Comparison of ENCODE assay signal across 18 cellular contexts in the genomic region with DNA sequence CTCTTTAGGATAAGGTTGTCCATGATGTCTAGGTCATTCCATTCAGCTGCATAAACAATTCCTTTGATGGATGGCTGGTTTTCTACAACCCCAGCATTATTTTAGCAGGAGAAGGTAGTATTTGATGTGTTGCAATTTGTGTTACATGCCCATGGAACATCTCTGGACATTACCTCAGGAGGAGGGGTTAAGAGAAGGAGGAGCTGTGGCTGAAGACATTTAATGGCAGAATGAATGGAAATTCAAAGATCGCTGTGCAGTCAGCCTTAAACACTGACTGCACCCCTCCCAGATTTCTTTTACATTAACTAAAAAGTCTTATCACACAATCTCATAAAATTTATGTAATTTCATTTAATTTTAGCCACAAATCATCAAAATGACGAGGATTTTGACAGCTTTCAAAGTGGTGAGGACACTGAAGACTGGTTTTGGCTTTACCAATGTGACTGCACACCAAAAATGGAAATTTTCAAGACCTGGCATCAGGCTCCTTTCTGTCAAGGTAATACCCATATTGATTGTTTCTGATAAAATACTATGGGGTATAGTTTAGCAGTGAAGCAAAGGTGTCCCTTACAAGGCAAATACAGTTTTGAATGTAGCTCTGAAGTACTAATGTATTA. TPM values are rescaled to one million over a fixed set of nuclear protein-coding genes. Genes with fewer than 3 reads are reported as not detected.
DNase-seq lines count a peak whose midpoint lies in the region; ATAC-seq and TF ChIP-seq lines count a peak whose summit lies in the region.
"Had no signal": no experiment of that assay in that cellular context is flagged by ENCODE, and none has a peak within 500 bp of the region (broad histone marks: within the 10 kb centered on the region; RNA-seq: fewer than 3 reads in every experiment).

TSS of gene CPS1 (plus strand) at position 245 of the 626 bp plus-strand sequence. CDS start at position 380, 135 bp downstream.

- no peaks in the 10 kb centered on the region for H3K9me3 ChIP-seq in Peyer's patch
- no peaks in the 10 kb centered on the region for H3K9me3 ChIP-seq in left lung
- H3K9me3 ChIP-seq: colonic mucosa, vagina had no signal

- TF ChIP-seq CTCF in GM23338 (conservative IDR thresholded peaks at IDR 0.05; ENCODE audit: low read depth in 2 of 2) = no peak
- no peak for TF ChIP-seq CTCF in Peyer's patch (IDR thresholded peaks at IDR 0.05)
- TF ChIP-seq CTCF in fibroblast of the aortic adventitia (IDR thresholded peaks at IDR 0.05; ENCODE audit: insufficient read depth, low read length) = no peak
- no peak for TF ChIP-seq CTCF in osteocyte (IDR thresholded peaks at IDR 0.05)
- no peak for TF ChIP-seq CTCF in omental fat pad (IDR thresholded peaks at IDR 0.05)
- TF ChIP-seq CTCF in left lung (IDR thresholded peaks at IDR 0.05) = no peak

- H3K27me3 ChIP-seq in GM23338 (ENCODE audit: insufficient read depth) (no peaks in the 10 kb centered on the region), Peyer's patch (no peaks in the 10 kb centered on the region), left lung (no peaks in the 10 kb centered on the region)
- H3K27me3 ChIP-seq: colonic mucosa, vagina had no signal

- H3K4me3 Mint-ChIP-seq in GM23338 (no peak within 1 kb of the TSS), osteocyte (ENCODE audit: unreplicated experiment) (no peak within 1 kb of the TSS)
- H3K4me3 Mint-ChIP-seq: activated T-cell treated with anti-CD3 and anti-CD28 coated beads, Interleukin-2, amount 50 U/mL, for 72 hours; mesothelial cell of epicardium had no signal

- TF ChIP-seq POLR2A in Peyer's patch (IDR thresholded peaks at IDR 0.05) = no peak

- peak within 1 kb of the TSS; percentile 85 for H3K27ac ChIP-seq in GM23338 (ENCODE audit: low read depth)
- no peak within 1 kb of the TSS for H3K27ac ChIP-seq in Peyer's patch
- no peak within 1 kb of the TSS for H3K27ac ChIP-seq in left lung
- H3K27ac ChIP-seq: colonic mucosa, vagina had no signal

- H3K27ac Mint-ChIP-seq in GM23338 = peak within 1 kb of the TSS; percentile 96
- no peak within 1 kb of the TSS for H3K27ac Mint-ChIP-seq in osteocyte (ENCODE audit: unreplicated experiment)
- H3K27ac Mint-ChIP-seq: activated naive CD4-positive, alpha-beta T cell treated with anti-CD3 and anti-CD28 coated beads, Interleukin-2, amount 50 U/mL, for 72 hours; activated T-cell treated with anti-CD3 and anti-CD28 coated beads, Interleukin-2, amount 50 U/mL, for 72 hours; mesothelial cell of epicardium had no signal

- no peak for ATAC-seq in GM23338
- ATAC-seq in left cardiac atrium = no peak
- ATAC-seq in omental fat pad (ENCODE audit: low FRiP score) = no peak
- no peak for ATAC-seq in left lung
- ATAC-seq: activated naive CD4-positive, alpha-beta T cell treated with anti-CD3 and anti-CD28 coated beads, Interleukin-2, amount 50 U/mL, for 72 hours; activated T-cell treated with anti-CD3 and anti-CD28 coated beads, Interleukin-2, amount 50 U/mL, for 72 hours had no signal

- H3K79me2 ChIP-seq in GM23338 (replicated peaks; ENCODE audit: insufficient read depth) = no peaks in the 10 kb centered on the region

- no peak within 1 kb of the TSS for H3K4me2 ChIP-seq in GM23338

- H3F3A ChIP-seq in GM23338 (replicated peaks; ENCODE audit: low read depth) = no peaks in the 10 kb centered on the region

- H3K4me1 ChIP-seq in GM23338 (ENCODE audit: insufficient read depth) (peaks cover 17% of the 10 kb centered on the region), Peyer's patch (no peaks in the 10 kb centered on the region), left lung (no peaks in the 10 kb centered on the region)
- H3K4me1 ChIP-seq: colonic mucosa, vagina had no signal

- peaks cover 29% of the 10 kb centered on the region for H3K4me1 Mint-ChIP-seq in GM23338
- peaks cover 8% of the 10 kb centered on the region for H3K4me1 Mint-ChIP-seq in osteocyte (ENCODE audit: unreplicated experiment)

- no peak within 1 kb of the TSS for H3K4me3 ChIP-seq in GM23338
- H3K4me3 ChIP-seq in Peyer's patch = no peak within 1 kb of the TSS
- no peak within 1 kb of the TSS for H3K4me3 ChIP-seq in fibroblast of the aortic adventitia (ENCODE audit: low read depth, low read length)
- H3K4me3 ChIP-seq in left lung = no peak within 1 kb of the TSS
- H3K4me3 ChIP-seq: colonic mucosa, vagina had no signal

- H3K36me3 ChIP-seq in GM23338 (ENCODE audit: insufficient read depth) = no peaks in the 10 kb centered on the region
- peaks cover 0 to 5% (median 0%) of the 10 kb centered on the region in 3 donors for H3K36me3 ChIP-seq in Peyer's patch
- no peaks in the 10 kb centered on the region for H3K36me3 ChIP-seq in left lung
- H3K36me3 ChIP-seq: colonic mucosa, vagina had no signal

- H3K9me2 ChIP-seq in GM23338 (ENCODE audit: insufficient read depth) = no peaks in the 10 kb centered on the region

- DNase-seq in GM23338 (ENCODE audit: low spot score) (no peak), Peyer's patch (no peak), fibroblast of the aortic adventitia (ENCODE audit: low read depth) (no peak), osteocyte (ENCODE audit: extremely low spot score, unreplicated experiment) (no peak), left cardiac atrium (no peak), omental fat pad (ENCODE audit: low spot score) (no peak), DMS 273 treated with DMSO at 0.1 percent for 48 hours (lab: John Stamatoyannopoulos, UW) (no peak), left lung (no peak)
- DNase-seq: activated T-cell treated with anti-CD3 and anti-CD28 coated beads, Interleukin-2, amount 50 U/mL, for 72 hours; colonic mucosa; DND-41; NCI-H146; NCI-H2171 treated with DMSO at 0.1 percent for 48 hours; NCI-H69; T1000 had no signal

- H3K9me3 Mint-ChIP-seq in GM23338 (no peaks in the 10 kb centered on the region), osteocyte (ENCODE audit: unreplicated experiment) (no peaks in the 10 kb centered on the region)
- H3K9me3 Mint-ChIP-seq: activated naive CD4-positive, alpha-beta T cell treated with anti-CD3 and anti-CD28 coated beads, Interleukin-2, amount 50 U/mL, for 72 hours; activated T-cell treated with anti-CD3 and anti-CD28 coated beads, Interleukin-2, amount 50 U/mL, for 72 hours; mesothelial cell of epicardium had no signal

- H3K36me3 Mint-ChIP-seq in GM23338 (ENCODE audit: low read depth) (no peaks in the 10 kb centered on the region), osteocyte (ENCODE audit: unreplicated experiment) (no peaks in the 10 kb centered on the region)
- H3K36me3 Mint-ChIP-seq: activated naive CD4-positive, alpha-beta T cell treated with anti-CD3 and anti-CD28 coated beads, Interleukin-2, amount 50 U/mL, for 72 hours; mesothelial cell of epicardium had no signal

- no peaks in the 10 kb centered on the region for H4K20me1 ChIP-seq in GM23338 (replicated peaks; ENCODE audit: insufficient read depth)

- no peak within 1 kb of the TSS for H2AFZ ChIP-seq in GM23338

- intact Hi-C loops in left cardiac atrium (cut with DNase I) = no loop called here
- intact Hi-C loops in left lung (cut with DNase I) = no loop called here

- peaks cover 3% of the 10 kb centered on the region for H3K27me3 Mint-ChIP-seq in GM23338 (ENCODE audit: insufficient read depth, low read depth, poor library complexity)
- no peaks in the 10 kb centered on the region for H3K27me3 Mint-ChIP-seq in osteocyte (ENCODE audit: unreplicated experiment)

TF ChIP-seq in GM23338, 12 proteins besides CTCF, POLR2A, EP300 and RAD21:
- no peak for TF ChIP-seq CREB1 (CRISPR knock-in tag; IDR thresholded peaks at IDR 0.05; ENCODE audit: low read depth)
- no peak for TF ChIP-seq POLR2AphosphoS5 (IDR thresholded peaks at IDR 0.05; ENCODE audit: low read depth)
- no peak for TF ChIP-seq EZH2 (IDR thresholded peaks at IDR 0.05; ENCODE audit: low read depth, unreplicated experiment)

RNA-seq across cellular contexts. Expression of gene CPS1, which starts in this region (rescaled TPM):
- total RNA-seq in GM23338 (2014; rRNA removed; shearing (Covaris generic)) = 11.0 and 15.7 TPM in 2 replicates
- polyA plus RNA-seq in GM23338 (2016; fragmentation: Nextera tagmentation; extraction: Ambion mirVana) = 4.9 and 5.5 TPM in 2 replicates
- total RNA-seq in Peyer's patch = 100 to 1,000 TPM in 3 of 4 donors, 10 to 100 TPM in 1; 68.5 to 330 (median 222) TPM
- 24.6 and 35.7 TPM in 2 replicates for total RNA-seq in fibroblast of the aortic adventitia (ENCODE audit: low replicate concordance)
- 17.9 and 22.3 TPM in 2 replicates for total RNA-seq in osteocyte
- 1 to 10 TPM; 2.7 to 3.0 TPM for total RNA-seq in left cardiac atrium
- 1 to 10 TPM; 2.3 to 9.5 (median 2.9) TPM for total RNA-seq in omental fat pad
- total RNA-seq in left lung = 1 to 10 TPM; 4.6 to 7.8 TPM
